Comparison of ENCODE assay signal across 1 cellular context in the genomic region with DNA sequence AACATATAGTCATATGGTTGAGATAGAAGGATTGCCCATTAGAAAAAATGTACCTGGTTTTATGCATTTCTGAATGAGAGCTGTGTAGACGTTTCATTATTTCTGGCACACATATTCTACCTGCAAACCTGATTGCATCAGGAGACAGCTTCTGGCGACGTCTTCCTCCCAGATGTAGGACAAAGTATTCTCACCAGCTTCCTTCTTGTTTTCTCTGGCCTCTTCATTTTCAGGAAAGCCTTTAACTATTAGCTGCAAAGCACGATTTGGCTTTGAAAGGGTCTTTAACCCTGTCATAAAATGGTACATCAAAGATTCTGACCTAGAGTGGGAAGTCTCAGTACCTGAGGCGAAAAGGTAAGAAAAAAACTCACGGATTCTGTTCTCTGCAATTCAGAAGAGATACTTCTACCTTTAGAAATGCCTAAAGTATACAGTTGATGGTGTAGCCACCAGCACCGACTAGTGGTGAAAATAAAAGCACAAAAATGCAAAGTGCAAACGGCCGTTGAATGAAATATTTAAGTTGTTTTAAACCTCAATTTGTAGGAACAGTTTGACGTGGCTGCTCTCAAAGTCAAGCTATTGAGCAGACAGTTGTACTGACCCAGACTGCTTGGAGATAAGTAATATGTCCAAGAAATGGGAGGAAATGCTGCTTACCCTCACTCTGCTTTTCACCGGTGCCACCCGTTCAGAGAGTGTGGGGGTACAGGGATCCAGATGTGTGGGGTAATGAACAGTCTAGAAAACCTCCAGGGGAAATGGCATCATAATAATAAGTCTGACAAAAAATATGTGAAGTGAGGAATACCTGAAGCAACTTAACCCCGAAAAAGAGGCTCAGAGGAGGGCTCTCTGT.
TF ChIP-seq lines count a peak whose summit lies in the region.

No MANE protein-coding gene starts in this region.

TF ChIP-seq in SK-N-SH, 30 proteins besides CTCF, POLR2A, EP300 and RAD21 (continued from another document):
- TF ChIP-seq, protein P1, sequence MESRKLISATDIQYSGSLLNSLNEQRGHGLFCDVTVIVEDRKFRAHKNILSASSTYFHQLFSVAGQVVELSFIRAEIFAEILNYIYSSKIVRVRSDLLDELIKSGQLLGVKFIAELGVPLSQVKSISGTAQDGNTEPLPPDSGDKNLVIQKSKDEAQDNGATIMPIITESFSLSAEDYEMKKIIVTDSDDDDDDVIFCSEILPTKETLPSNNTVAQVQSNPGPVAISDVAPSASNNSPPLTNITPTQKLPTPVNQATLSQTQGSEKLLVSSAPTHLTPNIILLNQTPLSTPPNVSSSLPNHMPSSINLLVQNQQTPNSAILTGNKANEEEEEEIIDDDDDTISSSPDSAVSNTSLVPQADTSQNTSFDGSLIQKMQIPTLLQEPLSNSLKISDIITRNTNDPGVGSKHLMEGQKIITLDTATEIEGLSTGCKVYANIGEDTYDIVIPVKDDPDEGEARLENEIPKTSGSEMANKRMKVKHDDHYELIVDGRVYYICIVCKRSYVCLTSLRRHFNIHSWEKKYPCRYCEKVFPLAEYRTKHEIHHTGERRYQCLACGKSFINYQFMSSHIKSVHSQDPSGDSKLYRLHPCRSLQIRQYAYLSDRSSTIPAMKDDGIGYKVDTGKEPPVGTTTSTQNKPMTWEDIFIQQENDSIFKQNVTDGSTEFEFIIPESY (IDR thresholded peaks at IDR 0.05; ENCODE audit: borderline replicate concordance, low read depth), result no peak
